Comparison of ENCODE assay signal across 26 cellular contexts in the genomic region with DNA sequence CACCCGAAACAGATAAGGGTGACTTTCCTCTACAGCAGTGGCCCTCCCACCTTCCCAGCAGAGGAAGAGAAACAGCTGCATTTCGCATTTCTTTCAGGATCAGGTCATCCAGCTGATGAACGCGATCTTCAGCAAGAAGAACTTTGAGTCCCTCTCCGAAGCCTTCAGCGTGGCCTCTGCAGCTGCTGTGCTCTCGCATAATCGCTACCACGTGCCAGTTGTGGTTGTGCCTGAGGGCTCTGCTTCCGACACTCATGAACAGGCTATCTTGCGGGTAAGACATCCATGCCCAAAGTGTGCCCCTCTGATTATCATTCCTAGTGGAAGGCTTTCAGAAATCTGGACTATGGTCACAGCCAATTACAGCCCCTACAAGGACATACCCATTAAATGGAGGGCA. TPM values are rescaled to one million over a fixed set of nuclear protein-coding genes. Genes with fewer than 3 reads are reported as not detected.
"Had no signal": no experiment of that assay in that cellular context is flagged by ENCODE, and none has a peak within 500 bp of the region (broad histone marks: within the 10 kb centered on the region; RNA-seq: fewer than 3 reads in every experiment).

No MANE protein-coding gene starts in this region.

- H3K9me3 Mint-ChIP-seq: naive thymus-derived CD4-positive, alpha-beta T cell; nephron progenitor cell; stimulated activated naive B cell treated with anti-CD40 and anti-IgM and Interleukin-4, amounts not matched to agents 10 μg/mL and 1 μg/mL and 100 μg/mL, for 72 hours; stimulated activated naive CD8-positive, alpha-beta T cell treated with anti-CD3 and anti-CD28 coated beads, Interleukin-15, amount 100 ng/mL, for 72 hours had no signal

- H3K4me3 Mint-ChIP-seq: naive thymus-derived CD4-positive, alpha-beta T cell; nephron progenitor cell; stimulated activated naive B cell treated with anti-CD40 and anti-IgM and Interleukin-4, amounts not matched to agents 10 μg/mL and 1 μg/mL and 100 μg/mL, for 72 hours; stimulated activated naive CD8-positive, alpha-beta T cell treated with anti-CD3 and anti-CD28 coated beads, Interleukin-15, amount 100 ng/mL, for 72 hours had no signal

- H3K9me3 ChIP-seq: esophagus squamous epithelium, left ventricle myocardium inferior, thoracic aorta, transverse colon had no signal

- H3K27me3 Mint-ChIP-seq: naive thymus-derived CD4-positive, alpha-beta T cell; stimulated activated naive B cell treated with anti-CD40 and anti-IgM and Interleukin-4, amounts not matched to agents 10 μg/mL and 1 μg/mL and 100 μg/mL, for 72 hours; stimulated activated naive CD8-positive, alpha-beta T cell treated with anti-CD3 and anti-CD28 coated beads, Interleukin-15, amount 100 ng/mL, for 72 hours had no signal

- H3K4me2 ChIP-seq: hepatocyte had no signal

- DNase-seq: effector memory CD4-positive, alpha-beta T cell; esophagus squamous epithelium; foreskin keratinocyte; head of caudate nucleus; kidney; left cardiac atrium; left ventricle myocardium inferior; mesenchymal stem cell; midbrain; naive thymus-derived CD4-positive, alpha-beta T cell; nephron progenitor cell; right cardiac atrium; stimulated activated CD4-positive, alpha-beta T cell treated with anti-CD3 and anti-CD28 coated beads, Interleukin-2, amount 100 ng/mL, for 24 hours; stimulated activated CD4-positive, alpha-beta T cell treated with anti-CD3 and anti-CD28 coated beads, Interleukin-4, amount 100 ng/mL, for 4 hours; stimulated activated naive B cell treated with anti-CD40 and anti-IgM and Interleukin-4, amounts not matched to agents 10 μg/mL and 1 μg/mL and 100 μg/mL, for 72 hours; stimulated activated naive CD8-positive, alpha-beta T cell treated with anti-CD3 and anti-CD28 coated beads, Interleukin-15, amount 100 ng/mL, for 72 hours; transverse colon had no signal

- H3K27ac ChIP-seq: esophagus squamous epithelium, foreskin keratinocyte, hepatocyte, left ventricle myocardium inferior, skin epidermis, thoracic aorta, transverse colon had no signal

- H3K4me3 ChIP-seq: esophagus squamous epithelium, hepatocyte, left ventricle myocardium inferior, lung, skin epidermis, thoracic aorta, transverse colon had no signal

- ATAC-seq: foreskin keratinocyte; left cardiac atrium; naive thymus-derived CD4-positive, alpha-beta T cell; right cardiac atrium; stimulated activated naive B cell treated with anti-CD40 and anti-IgM and Interleukin-4, amounts not matched to agents 10 μg/mL and 1 μg/mL and 100 μg/mL, for 72 hours; stimulated activated naive CD8-positive, alpha-beta T cell treated with anti-CD3 and anti-CD28 coated beads, Interleukin-15, amount 100 ng/mL, for 72 hours had no signal

- H3K27me3 ChIP-seq: esophagus squamous epithelium, foreskin keratinocyte, hepatocyte, transverse colon had no signal

- H3K4me1 Mint-ChIP-seq: nephron progenitor cell; stimulated activated naive CD8-positive, alpha-beta T cell treated with anti-CD3 and anti-CD28 coated beads, Interleukin-15, amount 100 ng/mL, for 72 hours had no signal

- H2AFZ ChIP-seq: hepatocyte had no signal

- H3K27ac Mint-ChIP-seq: nephron progenitor cell; stimulated activated naive CD8-positive, alpha-beta T cell treated with anti-CD3 and anti-CD28 coated beads, Interleukin-15, amount 100 ng/mL, for 72 hours had no signal

RNA-seq across cellular contexts. Expression of a gene that starts 54.4 kb away (rescaled TPM):
- total RNA-seq: epithelial cell of proximal tubule; esophagus squamous epithelium; foreskin keratinocyte; hepatocyte; kidney; lung; naive thymus-derived CD4-positive, alpha-beta T cell; osteocyte; posterior vena cava; subcutaneous adipose tissue; thoracic aorta; transverse colon; urinary bladder had no signal
- polyA plus RNA-seq: foreskin keratinocyte; hepatocyte; lung; naive thymus-derived CD4-positive, alpha-beta T cell; urinary bladder had no signal
